Comparison of ENCODE assay signal across 7 cellular contexts in genomic region chr17:65243838-65244237, GRCh38.
A peak's percentile ranks its signal among the peaks of the same experiment; 100 is the strongest.
DNase-seq lines count a peak whose midpoint lies in the region; ATAC-seq, FAIRE-seq and TF ChIP-seq lines count a peak whose summit lies in the region.

No MANE protein-coding gene starts in this region.

- no peak overlapping the region for H4K5ac ChIP-seq in H1 (ENCODE audit: insufficient read length, low read depth, low read length)

- no peak overlapping the region for H2BK12ac ChIP-seq in H1 (ENCODE audit: low read depth, low read length)

- peak overlapping the region; percentile 88 for H2AFZ ChIP-seq in GM23338
- H2AFZ ChIP-seq in H1 (ENCODE audit: low read length) = peak overlapping the region; percentile 55; the same call in 1 of the 2 replicates

- TF ChIP-seq EP300 in H1 (IDR thresholded peaks at IDR 0.05; ENCODE audit: borderline replicate concordance in 1 of 2, low read depth in 2 of 2, low read length in 2 of 2) = no peak

- WGBS in H1 (ENCODE audit: extremely low coverage in 1 of 2, insufficient coverage in 1 of 2, insufficient read length in 1 of 2, insufficient replicate concordance in 2 of 2, low coverage in 1 of 2, low lambda C conversion rate in 2 of 2, missing lambda C conversion rate in 1 of 2), 2 experiments = 51% methylated on average over 4 of the region's 4 CpGs; no CpG with 5 or more reads in 1 of the 2 experiments

- no peak overlapping the region for H3K4me3 ChIP-seq in GM23338
- H3K4me3 ChIP-seq in H1 (ENCODE audit: extremely low read depth in 1 of 4, insufficient read depth in 2 of 4, low read depth in 3 of 4, low read length in 4 of 4) = no peak overlapping the region

- TF ChIP-seq CTCF in GM23338 (conservative IDR thresholded peaks at IDR 0.05; ENCODE audit: low read depth in 2 of 2) = no peak
- TF ChIP-seq CTCF in H1 (IDR thresholded peaks at IDR 0.05; ENCODE audit: control extremely low read depth in 1 of 3, insufficient read depth in 1 of 3, low read depth in 1 of 3, low read length in 3 of 3) = no peak

- no peak overlapping the region for H2BK5ac ChIP-seq in H1 (ENCODE audit: low read depth, low read length)

- POLR2A ChIA-PET in H1 (lab: Charles Lee; ENCODE audit: partially characterized antibody) = no interaction called here

- no peak overlapping the region for H2BK120ac ChIP-seq in H1 (replicated peaks; ENCODE audit: low read depth, low read length)

- H3K36me3 ChIP-seq in GM23338 (ENCODE audit: insufficient read depth) (no peaks in the 10 kb centered on the region), H1 (ENCODE audit: control insufficient read depth in 2 of 4, insufficient read depth in 4 of 4, low read length in 3 of 4) (no peaks in the 10 kb centered on the region)

- no peak overlapping the region for H3K14ac ChIP-seq in H1 (ENCODE audit: insufficient read length)

- H3K18ac ChIP-seq in H1 (ENCODE audit: extremely low read depth, low read length) = no peak overlapping the region

- H3K23ac ChIP-seq in H1 (ENCODE audit: insufficient read length) = no peak overlapping the region

- CTCF ChIA-PET in H1 (lab: Charles Lee; ENCODE audit: partially characterized antibody) = interaction anchor here (1.2 to 3.4 kb wide), 2 partner anchors 10 to 12 kb away, joined by 4 to 18 read pairs; no protein-coding TSS in a partner anchor

- peaks cover 5% of the 10 kb centered on the region for H3K4me1 ChIP-seq in GM23338 (ENCODE audit: insufficient read depth)
- H3K4me1 ChIP-seq in H1 (replicated peaks in 1 of 4; ENCODE audit: control insufficient read depth in 3 of 4, insufficient read depth in 4 of 4, low read length in 3 of 4) = peaks cover 0 to 8% (median 5%) of the 10 kb centered on the region in 4 experiments; a peak in 4 of 7 replicates

- H3K4me3 Mint-ChIP-seq in GM23338 = no peak overlapping the region

- H3K4me2 ChIP-seq in GM23338 = no peak overlapping the region
- peak overlapping the region in 1 of 2 experiments; percentile 37; a peak in 2 of 4 replicates for H3K4me2 ChIP-seq in H1 (ENCODE audit: insufficient read depth in 1 of 2, low read depth in 2 of 2, low read length in 2 of 2)

- no peak overlapping the region for H3K27ac Mint-ChIP-seq in GM23338

- H3K27me3 ChIP-seq in GM23338 (ENCODE audit: insufficient read depth) (no peaks in the 10 kb centered on the region), H1 (replicated peaks in 1 of 4; ENCODE audit: control insufficient read depth in 3 of 4, extremely low read depth in 1 of 4, insufficient read depth in 3 of 4, low read length in 3 of 4) (no peaks in the 10 kb centered on the region)

- no peaks in the 10 kb centered on the region for H4K20me1 ChIP-seq in GM23338 (replicated peaks; ENCODE audit: insufficient read depth)
- H4K20me1 ChIP-seq in H1 (replicated peaks in 1 of 2; ENCODE audit: control insufficient read depth in 1 of 2, insufficient read depth in 2 of 2, low read length in 2 of 2) = no peaks in the 10 kb centered on the region

- H3K79me1 ChIP-seq in H1 (ENCODE audit: low read depth, low read length) = no peaks in the 10 kb centered on the region

- H3K4me1 Mint-ChIP-seq in GM23338 = peaks cover 9% of the 10 kb centered on the region

- peaks cover 5% of the 10 kb centered on the region for H3K27me3 Mint-ChIP-seq in GM23338 (ENCODE audit: insufficient read depth, low read depth, poor library complexity)

- FAIRE-seq in H1 (lab: Jason Lieb, UNC) (peak; percentile 88), GM12891 (lab: Jason Lieb, UNC) (no peak)

- H3K9me2 ChIP-seq in GM23338 (ENCODE audit: insufficient read depth) = no peaks in the 10 kb centered on the region

- no peak for TF ChIP-seq POLR2A in H1 (IDR thresholded peaks at IDR 0.05; ENCODE audit: control extremely low read depth in 1 of 2, low read depth in 2 of 2, low read length in 2 of 2)
- no peak for TF ChIP-seq POLR2A in GM12891 (IDR thresholded peaks at IDR 0.05; ENCODE audit: low read depth, low read length)

- H4K91ac ChIP-seq in H1 (replicated peaks; ENCODE audit: insufficient read length, low read length) = no peak overlapping the region

- no peaks in the 10 kb centered on the region for H3K23me2 ChIP-seq in H1 (ENCODE audit: low read depth, low read length)

- H3K79me2 ChIP-seq in GM23338 (replicated peaks; ENCODE audit: insufficient read depth) = no peaks in the 10 kb centered on the region
- H3K79me2 ChIP-seq in H1 (ENCODE audit: control insufficient read depth in 1 of 2, insufficient read depth in 2 of 2, low read length in 2 of 2) = no peaks in the 10 kb centered on the region

- no peaks in the 10 kb centered on the region for H3F3A ChIP-seq in GM23338 (replicated peaks; ENCODE audit: low read depth)

- H3K9me3 ChIP-seq in H1 (ENCODE audit: insufficient read depth in 2 of 2, low read depth in 1 of 2, low read length in 1 of 2) = no peaks in the 10 kb centered on the region

- peak; percentile 87 for ATAC-seq in GM23338

- no peak overlapping the region for H3K27ac ChIP-seq in GM23338 (ENCODE audit: low read depth)
- no peak overlapping the region for H3K27ac ChIP-seq in H1 (ENCODE audit: low read depth, low read length)

- no peak for TF ChIP-seq RAD21 in H1 (IDR thresholded peaks at IDR 0.05 in 1 of 2, conservative IDR thresholded peaks at IDR 0.05 in 1 of 2; ENCODE audit: low read depth in 2 of 2, low read length in 2 of 2)

- DNase-seq in GM23338 (ENCODE audit: low spot score) (peak; percentile 62), NCI-H345 treated with DMSO at 0.1 percent for 48 hours (lab: John Stamatoyannopoulos, UW; ENCODE audit: unreplicated experiment) (peak; percentile 52), H1 (ENCODE audit: low read depth in 1 of 2, low spot score in 2 of 2) (no peak), occipital lobe (lab: John Stamatoyannopoulos, UW) (peak; percentile 49), GM12891 (ENCODE audit: insufficient read length, low spot score) (no peak), SHP77 treated with DMSO at 0.1 percent for 48 hours (lab: John Stamatoyannopoulos, UW) (no peak), hepatic stellate cell (ENCODE audit: low spot score) (no peak)

- H3K9ac ChIP-seq in H1 (replicated peaks in 1 of 4; ENCODE audit: extremely low read depth in 1 of 4, low read depth in 3 of 4, low read length in 3 of 4) = no peak overlapping the region

- H3K4ac ChIP-seq in H1 (replicated peaks; ENCODE audit: insufficient read length, low read depth, low read length) = no peak overlapping the region

- H2BK20ac ChIP-seq in H1 (ENCODE audit: low read length) = no peak overlapping the region

- no peaks in the 10 kb centered on the region for H3K36me3 Mint-ChIP-seq in GM23338 (ENCODE audit: low read depth)

- no peak overlapping the region for H2AK5ac ChIP-seq in H1 (ENCODE audit: low read depth, low read length)

- H2BK15ac ChIP-seq in H1 (ENCODE audit: low read length) = no peak overlapping the region

- no peak overlapping the region for H4K8ac ChIP-seq in H1 (ENCODE audit: extremely low read depth, insufficient read depth, low read length)

- no peaks in the 10 kb centered on the region for H3K9me3 Mint-ChIP-seq in GM23338

- H3K56ac ChIP-seq in H1 (replicated peaks; ENCODE audit: insufficient read length, low read depth, low read length) = no peak overlapping the region

TF ChIP-seq in GM23338, 12 proteins besides CTCF, POLR2A, EP300 and RAD21:
- no peak for TF ChIP-seq ZNF114 (CRISPR knock-in tag; IDR thresholded peaks at IDR 0.05)

TF ChIP-seq in H1, 55 proteins besides CTCF, POLR2A, EP300 and RAD21:
- TF ChIP-seq NANOG (IDR thresholded peaks at IDR 0.05; ENCODE audit: insufficient read depth, low read depth, low read length, poor library complexity, severe bottlenecking) = no peak
- TF ChIP-seq ZNF274 (IDR thresholded peaks at IDR 0.05; ENCODE audit: borderline replicate concordance, extremely low read depth, low read length) = no peak
- TF ChIP-seq CTBP2 (IDR thresholded peaks at IDR 0.05; ENCODE audit: borderline replicate concordance, insufficient read depth, insufficient read length, low read length) = no peak
- TF ChIP-seq TBP (IDR thresholded peaks at IDR 0.05; ENCODE audit: low read depth, low read length) = no peak
- TF ChIP-seq KDM1A (IDR thresholded peaks at IDR 0.05; ENCODE audit: borderline replicate concordance, low read length) = no peak
TF ChIP-seq in H1: peak in this region for 0.

TF ChIP-seq in GM12891, 5 proteins besides CTCF, POLR2A, EP300 and RAD21:
- TF ChIP-seq PAX5 (IDR thresholded peaks at IDR 0.05; ENCODE audit: insufficient read depth, low read length, severe bottlenecking) (no peak), SPI1 (IDR thresholded peaks at IDR 0.05; ENCODE audit: low read depth, low read length) (no peak), POLR2AphosphoS5 (IDR thresholded peaks at IDR 0.05; ENCODE audit: low read depth, low read length) (no peak), TAF1 (IDR thresholded peaks at IDR 0.05; ENCODE audit: low read depth, low read length) (no peak)

Comparison
In these comparisons a context has a peak if more than half of its experiments do, and no peak if none do; other contexts are left out.
1. DNase-seq: peak in GM23338 (single experiment), NCI-H345 treated with DMSO at 0.1 percent for 48 hours (single experiment) and occipital lobe (single experiment); none in H1 (0 of 2), GM12891 (single experiment), SHP77 treated with DMSO at 0.1 percent for 48 hours (single experiment) and hepatic stellate cell (single experiment).